Comparison of ENCODE assay signal across 8 cellular contexts in the genomic region with DNA sequence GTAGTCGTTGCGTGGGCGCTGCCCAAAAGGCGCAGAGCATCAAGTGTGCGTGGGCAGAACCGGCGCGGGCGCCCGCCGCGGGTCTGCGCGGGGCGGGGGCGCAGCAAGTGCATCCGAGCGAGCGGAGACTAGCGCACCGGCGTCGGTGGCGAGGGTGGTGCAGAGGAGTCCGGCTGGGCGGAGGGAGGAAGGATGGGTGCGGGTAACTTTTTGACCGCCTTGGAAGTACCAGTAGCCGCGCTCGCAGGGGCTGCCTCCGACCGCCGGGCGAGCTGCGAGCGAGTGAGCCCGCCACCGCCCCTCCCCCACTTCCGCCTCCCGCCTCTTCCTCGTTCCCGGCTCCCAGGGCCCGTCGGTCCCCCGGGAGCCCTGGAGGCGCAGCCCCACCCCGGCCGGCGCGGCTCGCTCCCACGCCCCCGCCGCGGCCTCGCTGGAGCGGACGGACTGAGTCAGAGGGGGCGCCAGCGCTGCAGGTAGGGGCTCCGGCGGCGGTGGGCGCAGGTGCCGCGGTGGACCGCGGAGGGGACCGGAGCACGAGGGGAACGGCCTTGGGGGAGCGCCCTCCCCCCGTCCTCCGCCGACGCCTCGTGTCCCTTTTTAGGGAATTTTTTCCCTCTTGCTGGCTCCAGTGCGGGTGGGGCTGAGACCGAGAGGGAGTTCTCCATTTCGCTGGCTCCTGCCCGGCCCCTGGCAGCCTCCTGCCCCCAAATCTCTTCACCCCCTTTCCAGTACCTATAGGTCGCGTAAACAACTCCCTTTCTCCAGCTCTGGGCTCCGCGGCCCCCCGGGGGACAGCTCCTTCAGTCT. TPM values are rescaled to one million over a fixed set of nuclear protein-coding genes. Genes with fewer than 3 reads are reported as not detected.
A peak's percentile ranks its signal among the peaks of the same experiment; 100 is the strongest.
DNase-seq lines count a peak whose midpoint lies in the region; ATAC-seq and TF ChIP-seq lines count a peak whose summit lies in the region.

No MANE protein-coding gene starts in this region.

- no peaks in the 10 kb centered on the region for H3K4me1 ChIP-seq in neuron (ENCODE audit: insufficient read depth, low read length)

- H3K27me3 Mint-ChIP-seq in type B pancreatic cell = peaks cover 40% of the 10 kb centered on the region

- no peak for ATAC-seq in HG03280 (IDR thresholded peaks at IDR 0.05; ENCODE audit: unreplicated experiment)

- no peak overlapping the region for H3K27ac Mint-ChIP-seq in type B pancreatic cell

- peak overlapping the region; percentile 89 for H3K4me3 Mint-ChIP-seq in type B pancreatic cell

- peaks cover 13% of the 10 kb centered on the region for H3K4me1 Mint-ChIP-seq in type B pancreatic cell (ENCODE audit: unreplicated experiment)

- no peaks in the 10 kb centered on the region for H3K9me3 ChIP-seq in neuron (ENCODE audit: low read length)

- TF ChIP-seq CTCF in type B pancreatic cell (conservative IDR thresholded peaks at IDR 0.05) = no peak

- H2AFZ ChIP-seq in neuron (ENCODE audit: low read depth, low read length) = peak overlapping the region; percentile 96

- H3K36me3 ChIP-seq in neuron (ENCODE audit: insufficient read depth, low read length) = peaks cover 18% of the 10 kb centered on the region

- DNase-seq in activated effector memory CD4-positive, alpha-beta T cell treated with anti-CD3 and anti-CD28 coated beads, Interleukin-2, amount 50 U/mL, for 16 hours = peak; percentile 79
- DNase-seq in activated effector memory CD4-positive, alpha-beta T cell treated with Interleukin-2 at 50 U/mL for 16 hours = no peak
- peak; percentile 80 for DNase-seq in RKO (ENCODE audit: low spot score)
- DNase-seq in activated naive CD4-positive, alpha-beta T cell treated with anti-CD3 and anti-CD28 coated beads, Interleukin-2, amount 50 U/mL, for 16 hours = peak; percentile 55
- DNase-seq in glomerular visceral epithelial cell (ENCODE audit: extremely low spot score) = peak; percentile 65
- no peak for DNase-seq in type B pancreatic cell (ENCODE audit: extremely low spot score, unreplicated experiment)

- no peaks in the 10 kb centered on the region for H3K27me3 ChIP-seq in neuron (ENCODE audit: insufficient read depth, low read length)

- peak overlapping the region; percentile 88 for H3K4me3 ChIP-seq in neuron (ENCODE audit: low read length)

- H3K9me3 Mint-ChIP-seq in type B pancreatic cell = no peaks in the 10 kb centered on the region

- peaks cover 6% of the 10 kb centered on the region for H3K36me3 Mint-ChIP-seq in type B pancreatic cell

RNA-seq across cellular contexts. Expression of a gene that starts 1.6 kb away (rescaled TPM):
- 12.8 and 25.5 TPM in 2 replicates for total RNA-seq in type B pancreatic cell (ENCODE audit: low replicate concordance)

RNA-seq across cellular contexts. Expression of a gene that starts 9.5 kb away (rescaled TPM):
- 70.1 and 80.6 TPM in 2 replicates for total RNA-seq in type B pancreatic cell (ENCODE audit: low replicate concordance)

RNA-seq across cellular contexts. Expression of a gene that starts 28.3 kb away (rescaled TPM):
- total RNA-seq in type B pancreatic cell (ENCODE audit: low replicate concordance) = 0.57 TPM in 1 of 2 replicates, not detected in the other

RNA-seq across cellular contexts. Expression of a gene that starts 43.5 kb away (rescaled TPM):
- total RNA-seq in type B pancreatic cell (ENCODE audit: low replicate concordance) = 29.2 and 47.4 TPM in 2 replicates

RNA-seq across cellular contexts. Expression of a gene that starts 58.2 kb away (rescaled TPM):
- total RNA-seq in type B pancreatic cell (ENCODE audit: low replicate concordance) = 67.2 and 133 TPM in 2 replicates

Comparison
In these comparisons a context has a peak if more than half of its experiments do, and no peak if none do; other contexts are left out.
1. DNase-seq: peak in activated effector memory CD4-positive, alpha-beta T cell treated with anti-CD3 and anti-CD28 coated beads, Interleukin-2, amount 50 U/mL, for 16 hours (single experiment), RKO (single experiment), activated naive CD4-positive, alpha-beta T cell treated with anti-CD3 and anti-CD28 coated beads, Interleukin-2, amount 50 U/mL, for 16 hours (single experiment) and glomerular visceral epithelial cell (single experiment); none in activated effector memory CD4-positive, alpha-beta T cell treated with Interleukin-2 at 50 U/mL for 16 hours (single experiment) and type B pancreatic cell (single experiment).